19 cellular contexts compared by ENCODE assay signal in genomic region chr5:113166285-113166684, GRCh38.
DNase-seq lines count a peak whose midpoint lies in the region; ATAC-seq and TF ChIP-seq lines count a peak whose summit lies in the region.
"Had no signal": no experiment of that assay in that cellular context is flagged by ENCODE, and none has a peak within 500 bp of the region (broad histone marks: within the 10 kb centered on the region; RNA-seq: fewer than 3 reads in every experiment).

No MANE protein-coding gene starts in this region.

- H3K9me3 Mint-ChIP-seq in progenitor cell of endocrine pancreas (ENCODE audit: low read depth), result no peaks in the 10 kb centered on the region
- H3K9me3 Mint-ChIP-seq: activated CD4-positive, alpha-beta memory T cell treated with anti-CD3 and anti-CD28 coated beads, Interleukin-2, amount 10 ng/mL, durations not matched to agents 7 days and 5 days; activated T-helper 1 cell treated with anti-CD3 and anti-CD28 coated beads, Interleukin-12 subunit alpha, Interleukin-12 subunit beta, Interleukin-2, Interleukin-4 antibody, amounts not matched to agents 30 ng/mL and 10 ng/mL and 1 ng/mL, durations not matched to agents 14 hours and 24 hours and 36 hours; CD14-positive monocyte; type B pancreatic cell had no signal

- H3K27me3 ChIP-seq in SJSA1 (replicated peaks), result no peaks in the 10 kb centered on the region

- H3K36me3 Mint-ChIP-seq in progenitor cell of endocrine pancreas (ENCODE audit: insufficient read depth), result no peaks in the 10 kb centered on the region
- H3K36me3 Mint-ChIP-seq: CD14-positive monocyte, type B pancreatic cell had no signal

- H3K36me3 ChIP-seq in SJSA1, result no peaks in the 10 kb centered on the region

- H3K4me1 ChIP-seq in SJSA1 (replicated peaks), result peaks cover 51% of the 10 kb centered on the region

- no peak for TF ChIP-seq CTCF in fibroblast of mammary gland (conservative IDR thresholded peaks at IDR 0.05; ENCODE audit: control insufficient read depth, insufficient read depth, low read depth, low read length)
- TF ChIP-seq CTCF in progenitor cell of endocrine pancreas (IDR thresholded peaks at IDR 0.05; ENCODE audit: unreplicated experiment), result no peak

- ATAC-seq in HG02852 (IDR thresholded peaks at IDR 0.05; ENCODE audit: unreplicated experiment), result no peak
- ATAC-seq: K562, Panc1 had no signal

- no peaks in the 10 kb centered on the region for H3K27me3 Mint-ChIP-seq in progenitor cell of endocrine pancreas
- H3K27me3 Mint-ChIP-seq: activated CD4-positive, alpha-beta memory T cell treated with anti-CD3 and anti-CD28 coated beads, Interleukin-2, amount 10 ng/mL, durations not matched to agents 7 days and 5 days; type B pancreatic cell had no signal

- no peak overlapping the region for H3K4me3 Mint-ChIP-seq in progenitor cell of endocrine pancreas (ENCODE audit: low read depth)
- H3K4me3 Mint-ChIP-seq: activated CD4-positive, alpha-beta memory T cell treated with anti-CD3 and anti-CD28 coated beads, Interleukin-2, amount 10 ng/mL, durations not matched to agents 7 days and 5 days; activated T-helper 1 cell treated with anti-CD3 and anti-CD28 coated beads, Interleukin-12 subunit alpha, Interleukin-12 subunit beta, Interleukin-2, Interleukin-4 antibody, amounts not matched to agents 30 ng/mL and 10 ng/mL and 1 ng/mL, durations not matched to agents 14 hours and 24 hours and 36 hours had no signal

- DNase-seq in GM03348 (ENCODE audit: low spot score) (peak; percentile 36), SJSA1 (ENCODE audit: low read depth in 1 of 2, low spot score in 2 of 2) (no peak), fibroblast of mammary gland (ENCODE audit: low read depth) (peak; percentile 86), non-pigmented ciliary epithelial cell (ENCODE audit: low read depth) (peak; percentile 60), progenitor cell of endocrine pancreas (ENCODE audit: low spot score, unreplicated experiment) (no peak), nucleus accumbens (lab: John Stamatoyannopoulos, UW) (no peak), DMS153 treated with DMSO at 0.1 percent for 48 hours (lab: John Stamatoyannopoulos, UW; ENCODE audit: unreplicated experiment) (no peak)
- DNase-seq: activated CD4-positive, alpha-beta memory T cell treated with anti-CD3 and anti-CD28 coated beads, Interleukin-2, amount 10 ng/mL, durations not matched to agents 7 days and 5 days; DMS79 treated with DMSO at 0.1 percent for 48 hours; left cardiac atrium; NCI-H1092; NCI-H748 treated with DMSO at 0.1 percent for 48 hours; stimulated activated naive CD4-positive, alpha-beta T cell treated with Interleukin-2 at 50 U/mL for 16 hours had no signal

- peak overlapping the region; percentile 54 for H3K27ac ChIP-seq in SJSA1

- no peaks in the 10 kb centered on the region for H3K9me3 ChIP-seq in SJSA1 (replicated peaks)

- H3K4me1 Mint-ChIP-seq in progenitor cell of endocrine pancreas (ENCODE audit: low read depth), result peaks cover 21% of the 10 kb centered on the region
- H3K4me1 Mint-ChIP-seq: CD14-positive monocyte had no signal

- no peak overlapping the region for H3K27ac Mint-ChIP-seq in progenitor cell of endocrine pancreas
- H3K27ac Mint-ChIP-seq: activated CD4-positive, alpha-beta memory T cell treated with anti-CD3 and anti-CD28 coated beads, Interleukin-2, amount 10 ng/mL, durations not matched to agents 7 days and 5 days; activated T-helper 1 cell treated with anti-CD3 and anti-CD28 coated beads, Interleukin-12 subunit alpha, Interleukin-12 subunit beta, Interleukin-2, Interleukin-4 antibody, amounts not matched to agents 30 ng/mL and 10 ng/mL and 1 ng/mL, durations not matched to agents 14 hours and 24 hours and 36 hours; CD14-positive monocyte had no signal

- no peak overlapping the region for H3K4me3 ChIP-seq in SJSA1
- no peak overlapping the region for H3K4me3 ChIP-seq in fibroblast of mammary gland (ENCODE audit: control insufficient read depth, low read depth, low read length)
- H3K4me3 ChIP-seq: K562 had no signal

Comparison
In these comparisons a context has a peak if more than half of its experiments do, and no peak if none do; other contexts are left out.
1. DNase-seq: peak in GM03348 (single experiment), fibroblast of mammary gland (single experiment) and non-pigmented ciliary epithelial cell (single experiment); none in SJSA1 (0 of 2), progenitor cell of endocrine pancreas (single experiment), nucleus accumbens (0 of 56) and DMS153 treated with DMSO at 0.1 percent for 48 hours (single experiment).